Comparison of ENCODE assay signal across 8 cellular contexts in the genomic region with DNA sequence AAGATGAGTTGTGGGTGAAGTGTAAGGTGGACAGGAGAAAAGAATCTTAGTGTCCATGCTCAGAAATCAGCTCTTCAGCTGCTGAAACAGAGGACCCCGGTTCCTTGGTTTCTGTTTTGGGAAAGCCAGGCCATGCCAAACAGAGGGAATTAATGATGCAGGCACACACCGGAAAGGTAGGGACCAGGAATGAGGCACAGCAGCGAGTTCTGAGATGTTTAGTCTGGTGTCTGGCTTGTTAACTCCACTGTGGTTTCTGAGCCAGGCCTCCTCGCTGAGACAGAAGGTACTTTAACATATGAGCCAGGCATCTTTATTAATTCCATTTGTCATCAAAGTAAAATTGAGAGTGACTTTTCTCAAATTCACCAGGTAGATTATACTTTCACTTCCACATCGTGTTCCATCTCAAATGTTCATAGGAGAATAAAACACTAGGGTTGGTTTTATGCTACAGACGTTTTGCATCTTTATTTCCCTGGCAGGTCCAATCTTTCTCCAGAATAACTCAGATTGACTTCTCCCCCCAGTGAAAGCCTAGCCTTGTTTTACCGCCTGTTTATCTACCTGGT. TPM values are rescaled to one million over a fixed set of nuclear protein-coding genes. Genes with fewer than 3 reads are reported as not detected.
DNase-seq lines count a peak whose midpoint lies in the region; ATAC-seq and TF ChIP-seq lines count a peak whose summit lies in the region.

No MANE protein-coding gene starts in this region.

- peak; percentile 65 for DNase-seq in activated CD8-positive, alpha-beta memory T cell treated with anti-CD3 and anti-CD28 coated beads, Interleukin-2, amount 50 U/mL, for 48 hours
- peak in 1 of 2 donors; percentile 45 for DNase-seq in foreskin keratinocyte
- DNase-seq in stimulated activated CD4-positive, alpha-beta T cell treated with anti-CD3 and anti-CD28 coated beads, Interleukin-4, amount 100 ng/mL, for 1 hour: peak; percentile 51
- no peak for DNase-seq in kidney glomerular epithelial cell (lab: John Stamatoyannopoulos, UW)
- DNase-seq in DMS79 (lab: John Stamatoyannopoulos, UW): no peak

- H3K9me3 ChIP-seq in HEK293 (ENCODE audit: control insufficient read depth, insufficient read depth, low read depth, low read length): no peaks in the 10 kb centered on the region

- H3K27ac ChIP-seq in HEK293 (ENCODE audit: extremely low read depth, low read depth, low read length) (no peak overlapping the region), foreskin keratinocyte (peak overlapping the region; percentile 52)

- H3K4me3 ChIP-seq in HEK293 (ENCODE audit: low read depth, low read length): peak overlapping the region; percentile 69; the same call in 1 of the 2 replicates

- peaks cover 6% of the 10 kb centered on the region for H3K4me1 ChIP-seq in HEK293 (ENCODE audit: control insufficient read depth, insufficient read depth, low read length)
- peaks cover 23% of the 10 kb centered on the region for H3K4me1 ChIP-seq in foreskin keratinocyte

- TF ChIP-seq CTCF in HEK293 (tag by site-specific recombination; IDR thresholded peaks at IDR 0.05): no peak
- no peak for TF ChIP-seq CTCF in foreskin keratinocyte (conservative IDR thresholded peaks at IDR 0.05)

- H3K27me3 ChIP-seq in foreskin keratinocyte: no peaks in the 10 kb centered on the region

- peaks cover 16 to 33% of the 10 kb centered on the region in 2 experiments; a peak in 2 of 3 replicates for H3K36me3 ChIP-seq in HEK293 (ENCODE audit: control insufficient read depth in 2 of 2, insufficient read depth in 1 of 2, low read length in 2 of 2)

- peak; percentile 13 for ATAC-seq in foreskin keratinocyte
- no peak for ATAC-seq in GM21723 (IDR thresholded peaks at IDR 0.05; ENCODE audit: unreplicated experiment)
- no peak for ATAC-seq in GM19395 (IDR thresholded peaks at IDR 0.05; ENCODE audit: unreplicated experiment)

- POLR2A ChIA-PET in HEK293 (lab: Yijun Ruan, JAX): interaction anchor here (0.5 to 1.7 kb wide), 5 partner anchors 14 to 65 kb away, joined by 3 to 7 read pairs (median 4); a partner anchor contains a TSS

- CTCF ChIA-PET in HEK293 (lab: Yijun Ruan, JAX): interaction anchor here (1.1 to 1.5 kb wide), 4 partner anchors 36 to 143 kb away, joined by 3 to 5 read pairs (median 3); no protein-coding TSS in a partner anchor

TF ChIP-seq in HEK293, 187 proteins besides CTCF, POLR2A, EP300 and RAD21:
- TF ChIP-seq ZNF785 (tag by site-specific recombination; IDR thresholded peaks at IDR 0.05) (no peak), PRDM1 (tag by site-specific recombination; IDR thresholded peaks at IDR 0.05) (peak; percentile 63; the same call in 1 of the 2 replicates)

RNA-seq across cellular contexts. Expression of a gene that starts 23.5 kb away (rescaled TPM):
- 45.8 and 50.4 TPM in 2 replicates for total RNA-seq in foreskin keratinocyte
- polyA plus RNA-seq in foreskin keratinocyte: 14.2 and 20.4 TPM in 2 replicates

Comparison
In these comparisons a context has a peak if more than half of its experiments do, and no peak if none do; other contexts are left out.
1. DNase-seq: peak in activated CD8-positive, alpha-beta memory T cell treated with anti-CD3 and anti-CD28 coated beads, Interleukin-2, amount 50 U/mL, for 48 hours (single experiment) and stimulated activated CD4-positive, alpha-beta T cell treated with anti-CD3 and anti-CD28 coated beads, Interleukin-4, amount 100 ng/mL, for 1 hour (single experiment); none in kidney glomerular epithelial cell (single experiment) and DMS79 (single experiment).